Comparison of ENCODE assay signal across 21 cellular contexts in genomic region chr4:30258949-30259348, GRCh38.
"Had no signal": no experiment of that assay in that cellular context is flagged by ENCODE, and none has a peak within 500 bp of the region (broad histone marks: within the 10 kb centered on the region; RNA-seq: fewer than 3 reads in every experiment).

No MANE protein-coding gene starts in this region.

- H3K27me3 ChIP-seq: colonic mucosa, gastroesophageal sphincter, neural progenitor cell, pancreas, suprapubic skin, thyroid gland had no signal

- H3K27ac ChIP-seq: colonic mucosa, gastroesophageal sphincter, left ventricle myocardium inferior, lower lobe of right lung, neural progenitor cell, pancreas, suprapubic skin, thyroid gland had no signal

- H2AFZ ChIP-seq: neural progenitor cell had no signal

- H3K9me3 ChIP-seq: colonic mucosa, gastroesophageal sphincter, lower lobe of right lung, pancreas, suprapubic skin, thyroid gland had no signal

- DNase-seq: colonic mucosa; effector CD4-positive, alpha-beta T cell; endodermal cell; glutamatergic neuron; left ventricle myocardium inferior; lower lobe of right lung; midbrain; nucleus accumbens; pancreas; right cardiac atrium; stimulated activated CD4-positive, alpha-beta T cell treated with anti-CD3 and anti-CD28 coated beads, Interleukin-2, amount 100 ng/mL, for 48 hours; stimulated activated naive CD4-positive, alpha-beta T cell treated with Interleukin-2 at 50 U/mL for 16 hours; thyroid gland had no signal

- H3K4me3 ChIP-seq: colonic mucosa, gastroesophageal sphincter, left ventricle myocardium inferior, lower lobe of right lung, neural progenitor cell, pancreas, smooth muscle cell, suprapubic skin, thyroid gland had no signal

- H3K9ac ChIP-seq: neural progenitor cell had no signal

- FAIRE-seq: keratinocyte, pancreas, urothelium cell line had no signal

- H3K36me3 ChIP-seq: colonic mucosa, gastroesophageal sphincter, left ventricle myocardium inferior, lower lobe of right lung, neural progenitor cell, pancreas, suprapubic skin, thyroid gland had no signal

- H3K4me2 ChIP-seq: neural progenitor cell, smooth muscle cell had no signal

- H3K4me1 ChIP-seq: colonic mucosa, gastroesophageal sphincter, left ventricle myocardium inferior, lower lobe of right lung, neural progenitor cell, pancreas, suprapubic skin, thyroid gland had no signal

- ATAC-seq: esophagus mucosa; gastroesophageal sphincter; lower lobe of right lung; natural killer cell treated with Interleukin-12 subunit alpha and Interleukin-12 subunit beta and Interleukin-15 and Interleukin-18, amount 100 ng/mL, for 72 hours; pancreas; right cardiac atrium had no signal
